Comparison of ENCODE assay signal across 8 cellular contexts in genomic region chr14:23352506-23353432, GRCh38. TPM values are rescaled to one million over a fixed set of nuclear protein-coding genes. Genes with fewer than 3 reads are reported as not detected.
A peak's percentile ranks its signal among the peaks of the same experiment; 100 is the strongest.
DNase-seq lines count a peak whose midpoint lies in the region; ATAC-seq and TF ChIP-seq lines count a peak whose summit lies in the region.

TSS of gene SLC22A17 (minus strand) at chr14:23352887.

- no peaks in the 10 kb centered on the region for H3K27me3 ChIP-seq in SK-N-SH (ENCODE audit: insufficient read depth)
- peaks cover 4% of the 10 kb centered on the region for H3K27me3 ChIP-seq in cardiac muscle cell

- H2AFZ ChIP-seq in SK-N-SH (ENCODE audit: low read depth) = peak within 1 kb of the TSS; percentile 77

- peak within 1 kb of the TSS; percentile 61 for H3K4me3 Mint-ChIP-seq in activated naive CD8-positive, alpha-beta T cell treated with anti-CD3 and anti-CD28 coated beads, Interleukin-2, amount 50 U/mL, for 24 hours

- H3K9me3 Mint-ChIP-seq in activated naive CD8-positive, alpha-beta T cell treated with anti-CD3 and anti-CD28 coated beads, Interleukin-2, amount 50 U/mL, for 24 hours = no peaks in the 10 kb centered on the region

- no peaks in the 10 kb centered on the region for H3K9me2 ChIP-seq in SK-N-SH

- peak; percentile 82 for ATAC-seq in activated naive CD8-positive, alpha-beta T cell treated with anti-CD3 and anti-CD28 coated beads, Interleukin-2, amount 50 U/mL, for 24 hours
- no peak for ATAC-seq in GM21723 (IDR thresholded peaks at IDR 0.05; ENCODE audit: unreplicated experiment)

- peak within 1 kb of the TSS; percentile 55 to 92 for H3K27ac ChIP-seq in SK-N-SH (ENCODE audit: low read depth in 2 of 2, low read length in 1 of 2)
- no peak within 1 kb of the TSS for H3K27ac ChIP-seq in cardiac muscle cell
- peak within 1 kb of the TSS; percentile 95 for H3K27ac ChIP-seq in temporal lobe (ENCODE audit: low read depth, low read length)

- peak within 1 kb of the TSS; percentile 47 for H3K27ac Mint-ChIP-seq in activated naive CD8-positive, alpha-beta T cell treated with anti-CD3 and anti-CD28 coated beads, Interleukin-2, amount 50 U/mL, for 24 hours

- H3K4me3 ChIP-seq in SK-N-SH (ENCODE audit: low read depth in 2 of 2, low read length in 1 of 2) (peak within 1 kb of the TSS; percentile 81 to 82), cardiac muscle cell (peak within 1 kb of the TSS; percentile 44)

- H3F3A ChIP-seq in SK-N-SH (replicated peaks; ENCODE audit: insufficient read depth) = no peaks in the 10 kb centered on the region

- H3K36me3 Mint-ChIP-seq in activated naive CD8-positive, alpha-beta T cell treated with anti-CD3 and anti-CD28 coated beads, Interleukin-2, amount 50 U/mL, for 24 hours (ENCODE audit: low read depth) = no peaks in the 10 kb centered on the region

- H3K79me2 ChIP-seq in SK-N-SH (ENCODE audit: insufficient read depth) = no peaks in the 10 kb centered on the region

- peak within 1 kb of the TSS; percentile 49 for H3K9ac ChIP-seq in SK-N-SH

- peaks cover 30% of the 10 kb centered on the region for H3K27me3 Mint-ChIP-seq in activated naive CD8-positive, alpha-beta T cell treated with anti-CD3 and anti-CD28 coated beads, Interleukin-2, amount 50 U/mL, for 24 hours

- no peak for TF ChIP-seq CTCF in SK-N-SH (IDR thresholded peaks at IDR 0.05)
- no peak for TF ChIP-seq CTCF in cardiac muscle cell (IDR thresholded peaks at IDR 0.05; ENCODE audit: low read depth, low read length)

- H3K9me3 ChIP-seq in SK-N-SH (no peaks in the 10 kb centered on the region), cardiac muscle cell (ENCODE audit: low read depth) (no peaks in the 10 kb centered on the region)

- DNase-seq in A172 (ENCODE audit: low spot score) (peak; percentile 57), HK-2 (ENCODE audit: unreplicated experiment) (peak; percentile 52), SK-N-SH (peak; percentile 93), cardiac muscle cell (ENCODE audit: low read depth in 1 of 2, low spot score in 1 of 2) (peak; percentile 91 to 92), occipital lobe (lab: John Stamatoyannopoulos, UW) (peak; percentile 86)
- peak; percentile 52 for DNase-seq in activated naive CD8-positive, alpha-beta T cell treated with anti-CD3 and anti-CD28 coated beads, Interleukin-2, amount 50 U/mL, for 24 hours

- CTCF ChIA-PET in SK-N-SH (lab: Yijun Ruan, JAX) = interaction anchor here (0.6 to 4.0 kb wide), 16 partner anchors 9 to 533 kb away, joined by 3 to 30 read pairs (median 4); partner anchors contain the start of genes EFS and PABPN1

- peak within 1 kb of the TSS; percentile 96 for H3K4me2 ChIP-seq in SK-N-SH

- no peak for TF ChIP-seq RAD21 in SK-N-SH (IDR thresholded peaks at IDR 0.05; ENCODE audit: low read length)

- 2% methylated on average over 26 of the region's 42 CpGs for WGBS in SK-N-SH (ENCODE audit: low lambda C conversion rate)

- no peaks in the 10 kb centered on the region for H4K20me1 ChIP-seq in SK-N-SH (ENCODE audit: insufficient read depth)

- TF ChIP-seq EP300 in SK-N-SH (IDR thresholded peaks at IDR 0.05; ENCODE audit: borderline replicate concordance in 1 of 2, low read depth in 1 of 2, low read length in 1 of 2) = no peak

- POLR2A ChIA-PET in SK-N-SH (lab: Yijun Ruan, JAX) = interaction anchor here (0.6 to 4.1 kb wide), 7 partner anchors 8 to 115 kb away, joined by 3 to 45 read pairs (median 7); partner anchors contain the start of genes EFS and PABPN1

- peaks cover 13% of the 10 kb centered on the region for H3K4me1 Mint-ChIP-seq in activated naive CD8-positive, alpha-beta T cell treated with anti-CD3 and anti-CD28 coated beads, Interleukin-2, amount 50 U/mL, for 24 hours

- peaks cover 0 to 4% of the 10 kb centered on the region in 2 experiments for H3K36me3 ChIP-seq in SK-N-SH (replicated peaks in 1 of 2; ENCODE audit: control insufficient read depth in 1 of 2, insufficient read depth in 2 of 2, low read length in 1 of 2)
- H3K36me3 ChIP-seq in cardiac muscle cell = no peaks in the 10 kb centered on the region

- peaks cover 0 to 12% of the 10 kb centered on the region in 2 experiments; a peak in 1 of 4 replicates for H3K4me1 ChIP-seq in SK-N-SH (ENCODE audit: control insufficient read depth in 1 of 2, insufficient read depth in 2 of 2, low read depth in 1 of 2, low read length in 1 of 2)
- H3K4me1 ChIP-seq in cardiac muscle cell (ENCODE audit: low read depth) = no peaks in the 10 kb centered on the region

TF ChIP-seq in SK-N-SH, 30 proteins besides CTCF, POLR2A, EP300 and RAD21 (continues in another document):
- TF ChIP-seq MXI1 (IDR thresholded peaks at IDR 0.05; ENCODE audit: low read depth, low read length) (no peak; the same call in 1 of the 2 replicates), GABPA (IDR thresholded peaks at IDR 0.05; ENCODE audit: low read depth) (peak; percentile 37; the same call in 1 of the 2 replicates), JUND (IDR thresholded peaks at IDR 0.05) (no peak), CHD2 (IDR thresholded peaks at IDR 0.05; ENCODE audit: low read length, partially characterized antibody) (peak; percentile 57), TCF12 (IDR thresholded peaks at IDR 0.05) (no peak), RXRA (IDR thresholded peaks at IDR 0.05; ENCODE audit: borderline replicate concordance, low read depth) (no peak), NRF1 (IDR thresholded peaks at IDR 0.05; ENCODE audit: low read depth, low read length) (0 out of 2 replicates have a peak, but pooled peaks have one; percentile 4), NFIC (IDR thresholded peaks at IDR 0.05; ENCODE audit: borderline replicate concordance) (no peak), RCOR1 (IDR thresholded peaks at IDR 0.05; ENCODE audit: low read length) (no peak), EZH2phosphoT487 (IDR thresholded peaks at IDR 0.05; ENCODE audit: borderline replicate concordance, low read depth) (no peak), SMC3 (IDR thresholded peaks at IDR 0.05; ENCODE audit: low read depth, low read length) (no peak), GATA2 (CRISPR knock-in tag; IDR thresholded peaks at IDR 0.05) (no peak; the same call in 1 of the 2 replicates), TEAD4 (IDR thresholded peaks at IDR 0.05; ENCODE audit: borderline replicate concordance, insufficient read depth) (no peak), MEF2A (IDR thresholded peaks at IDR 0.05; ENCODE audit: borderline replicate concordance, low read depth) (no peak), TAF1 (IDR thresholded peaks at IDR 0.05; ENCODE audit: borderline replicate concordance, low read depth, low read length) (peak; percentile 78), FOXJ3 (CRISPR knock-in tag; IDR thresholded peaks at IDR 0.05) (no peak), FOSL2 (IDR thresholded peaks at IDR 0.05; ENCODE audit: borderline replicate concordance, low read depth) (no peak)
- TF ChIP-seq, protein P1, sequence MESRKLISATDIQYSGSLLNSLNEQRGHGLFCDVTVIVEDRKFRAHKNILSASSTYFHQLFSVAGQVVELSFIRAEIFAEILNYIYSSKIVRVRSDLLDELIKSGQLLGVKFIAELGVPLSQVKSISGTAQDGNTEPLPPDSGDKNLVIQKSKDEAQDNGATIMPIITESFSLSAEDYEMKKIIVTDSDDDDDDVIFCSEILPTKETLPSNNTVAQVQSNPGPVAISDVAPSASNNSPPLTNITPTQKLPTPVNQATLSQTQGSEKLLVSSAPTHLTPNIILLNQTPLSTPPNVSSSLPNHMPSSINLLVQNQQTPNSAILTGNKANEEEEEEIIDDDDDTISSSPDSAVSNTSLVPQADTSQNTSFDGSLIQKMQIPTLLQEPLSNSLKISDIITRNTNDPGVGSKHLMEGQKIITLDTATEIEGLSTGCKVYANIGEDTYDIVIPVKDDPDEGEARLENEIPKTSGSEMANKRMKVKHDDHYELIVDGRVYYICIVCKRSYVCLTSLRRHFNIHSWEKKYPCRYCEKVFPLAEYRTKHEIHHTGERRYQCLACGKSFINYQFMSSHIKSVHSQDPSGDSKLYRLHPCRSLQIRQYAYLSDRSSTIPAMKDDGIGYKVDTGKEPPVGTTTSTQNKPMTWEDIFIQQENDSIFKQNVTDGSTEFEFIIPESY (IDR thresholded peaks at IDR 0.05; ENCODE audit: borderline replicate concordance, low read depth) = no peak
- TF ChIP-seq, protein P2, sequence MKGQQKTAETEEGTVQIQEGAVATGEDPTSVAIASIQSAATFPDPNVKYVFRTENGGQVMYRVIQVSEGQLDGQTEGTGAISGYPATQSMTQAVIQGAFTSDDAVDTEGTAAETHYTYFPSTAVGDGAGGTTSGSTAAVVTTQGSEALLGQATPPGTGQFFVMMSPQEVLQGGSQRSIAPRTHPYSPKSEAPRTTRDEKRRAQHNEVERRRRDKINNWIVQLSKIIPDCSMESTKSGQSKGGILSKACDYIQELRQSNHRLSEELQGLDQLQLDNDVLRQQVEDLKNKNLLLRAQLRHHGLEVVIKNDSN (IDR thresholded peaks at IDR 0.05; ENCODE audit: borderline replicate concordance, low read depth) = no peak
- TF ChIP-seq, protein P3, sequence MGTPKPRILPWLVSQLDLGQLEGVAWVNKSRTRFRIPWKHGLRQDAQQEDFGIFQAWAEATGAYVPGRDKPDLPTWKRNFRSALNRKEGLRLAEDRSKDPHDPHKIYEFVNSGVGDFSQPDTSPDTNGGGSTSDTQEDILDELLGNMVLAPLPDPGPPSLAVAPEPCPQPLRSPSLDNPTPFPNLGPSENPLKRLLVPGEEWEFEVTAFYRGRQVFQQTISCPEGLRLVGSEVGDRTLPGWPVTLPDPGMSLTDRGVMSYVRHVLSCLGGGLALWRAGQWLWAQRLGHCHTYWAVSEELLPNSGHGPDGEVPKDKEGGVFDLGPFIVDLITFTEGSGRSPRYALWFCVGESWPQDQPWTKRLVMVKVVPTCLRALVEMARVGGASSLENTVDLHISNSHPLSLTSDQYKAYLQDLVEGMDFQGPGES (IDR thresholded peaks at IDR 0.05; ENCODE audit: low read depth, low read length) = no peak
- TF ChIP-seq, protein P4, sequence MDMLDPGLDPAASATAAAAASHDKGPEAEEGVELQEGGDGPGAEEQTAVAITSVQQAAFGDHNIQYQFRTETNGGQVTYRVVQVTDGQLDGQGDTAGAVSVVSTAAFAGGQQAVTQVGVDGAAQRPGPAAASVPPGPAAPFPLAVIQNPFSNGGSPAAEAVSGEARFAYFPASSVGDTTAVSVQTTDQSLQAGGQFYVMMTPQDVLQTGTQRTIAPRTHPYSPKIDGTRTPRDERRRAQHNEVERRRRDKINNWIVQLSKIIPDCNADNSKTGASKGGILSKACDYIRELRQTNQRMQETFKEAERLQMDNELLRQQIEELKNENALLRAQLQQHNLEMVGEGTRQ (IDR thresholded peaks at IDR 0.05; ENCODE audit: borderline replicate concordance, low read depth, low read length) = no peak

RNA-seq across cellular contexts. Expression of gene SLC22A17, which starts in this region (rescaled TPM):
- total RNA-seq in A172 (2014; rRNA removed; shearing (Covaris generic)) = 10.3 and 11.6 TPM in 2 replicates
- polyA plus RNA-seq in SK-N-SH (2012; rRNA removed) (20.6 and 27.2 TPM in 2 replicates), cardiac muscle cell (43.8 and 55.1 TPM in 2 replicates)
- polyA plus RNA-seq in SK-N-SH (2012; cell fraction: cytosol; rRNA removed) = 6.7 and 12.0 TPM in 2 replicates
- polyA plus RNA-seq in SK-N-SH (2012; cell fraction: nucleus; rRNA removed) = 94.2 and 116 TPM in 2 replicates
- total RNA-seq in cardiac muscle cell (66.6 and 74.0 TPM in 2 replicates), occipital lobe (158 TPM), temporal lobe (155 TPM)
